8 cellular contexts compared by ENCODE assay signal in genomic region chr1:54488831-54489626, GRCh38. TPM values are rescaled to one million over a fixed set of nuclear protein-coding genes. Genes with fewer than 3 reads are reported as not detected.
DNase-seq lines count a peak whose midpoint lies in the region; ATAC-seq and TF ChIP-seq lines count a peak whose summit lies in the region.

No MANE protein-coding gene starts in this region.

- CTCF ChIA-PET in PC-9 (lab: Charles Lee): interaction anchor here (0.6 to 1.0 kb wide), 23 partner anchors 25 to 1000 kb away, joined by 3 to 14 read pairs (median 4); partner anchors contain the start of genes IFT25 and TTC22

- H3K27ac Mint-ChIP-seq in naive thymus-derived CD8-positive, alpha-beta T cell: peak overlapping the region; percentile 33 to 92 (median 84)
- H3K27ac Mint-ChIP-seq in stimulated activated naive CD8-positive, alpha-beta T cell treated with anti-CD3 and anti-CD28 coated beads, Interleukin-15, Interleukin-2, amounts not matched to agents 100 ng/mL and 50 ng/mL, for 24 hours: peak overlapping the region; percentile 28

- peak; percentile 97 for TF ChIP-seq CTCF in PC-9 (conservative IDR thresholded peaks at IDR 0.05)

- peak overlapping the region; percentile 99 for H3K4me2 ChIP-seq in PC-9

- peak; percentile 55 for ATAC-seq in GM19372 (IDR thresholded peaks at IDR 0.05; ENCODE audit: low read depth, unreplicated experiment)
- ATAC-seq in naive thymus-derived CD8-positive, alpha-beta T cell: peak; percentile 68 to 69

- peak overlapping the region; percentile 80 to 91 (median 88) for H3K4me3 Mint-ChIP-seq in naive thymus-derived CD8-positive, alpha-beta T cell
- H3K4me3 Mint-ChIP-seq in stimulated activated naive CD8-positive, alpha-beta T cell treated with anti-CD3 and anti-CD28 coated beads, Interleukin-15, Interleukin-2, amounts not matched to agents 100 ng/mL and 50 ng/mL, for 24 hours: peak overlapping the region; percentile 80

- H3K9me3 ChIP-seq in HUES64 (ENCODE audit: insufficient read depth, low read depth, low read length) (no peaks in the 10 kb centered on the region), PC-9 (ENCODE audit: insufficient read depth, low read depth) (no peaks in the 10 kb centered on the region)

- H3K4me3 ChIP-seq in HUES64 (ENCODE audit: low read length): peak overlapping the region; percentile 63
- peak overlapping the region; percentile 64 for H3K4me3 ChIP-seq in PC-9

- H3K27me3 Mint-ChIP-seq in naive thymus-derived CD8-positive, alpha-beta T cell: peaks cover 0 to 18% (median 3%) of the 10 kb centered on the region in 5 donors
- peaks cover 12% of the 10 kb centered on the region for H3K27me3 Mint-ChIP-seq in stimulated activated naive CD8-positive, alpha-beta T cell treated with anti-CD3 and anti-CD28 coated beads, Interleukin-15, Interleukin-2, amounts not matched to agents 100 ng/mL and 50 ng/mL, for 24 hours

- BruUV-seq in PC-9 (replicated peaks; lab: Mats Ljungman, UMichigan): TSS peak; percentile 88

- H3K27me3 ChIP-seq in HUES64 (ENCODE audit: insufficient read depth, low read length): peaks cover 20% of the 10 kb centered on the region
- H3K27me3 ChIP-seq in PC-9 (ENCODE audit: insufficient read depth, low read depth): no peaks in the 10 kb centered on the region

- H4K20me1 ChIP-seq in PC-9 (ENCODE audit: insufficient read depth): no peaks in the 10 kb centered on the region

- intact Hi-C loops in PC-9 (cut with micrococcal nuclease; ENCODE audit: unreplicated experiment): loop anchor here (1.0 to 5.0 kb wide), 12 partner anchors 53 to 533 kb away; partner anchors contain the start of genes CYB5RL, MRPL37, TCEANC2 and TMEM59

- peak overlapping the region; percentile 97 for H2AFZ ChIP-seq in PC-9

- H3F3A ChIP-seq in PC-9 (ENCODE audit: insufficient read depth, low read depth): no peaks in the 10 kb centered on the region

- under 1% methylated on average over 46 of the region's 51 CpGs for WGBS in HUES64

- no peaks in the 10 kb centered on the region for H3K36me3 Mint-ChIP-seq in naive thymus-derived CD8-positive, alpha-beta T cell
- no peaks in the 10 kb centered on the region for H3K36me3 Mint-ChIP-seq in stimulated activated naive CD8-positive, alpha-beta T cell treated with anti-CD3 and anti-CD28 coated beads, Interleukin-15, Interleukin-2, amounts not matched to agents 100 ng/mL and 50 ng/mL, for 24 hours (ENCODE audit: low read depth)

- H3K4me1 Mint-ChIP-seq in naive thymus-derived CD8-positive, alpha-beta T cell: peaks cover 26 to 52% (median 46%) of the 10 kb centered on the region in 4 donors
- H3K4me1 Mint-ChIP-seq in stimulated activated naive CD8-positive, alpha-beta T cell treated with anti-CD3 and anti-CD28 coated beads, Interleukin-15, Interleukin-2, amounts not matched to agents 100 ng/mL and 50 ng/mL, for 24 hours (ENCODE audit: low read depth): peaks cover 38% of the 10 kb centered on the region

- H3K27ac ChIP-seq in HUES64 (ENCODE audit: low read depth, low read length) (peak overlapping the region; percentile 98), PC-9 (peak overlapping the region; percentile 28; the same call in 1 of the 2 replicates)

- H3K9me3 Mint-ChIP-seq in naive thymus-derived CD8-positive, alpha-beta T cell: no peaks in the 10 kb centered on the region
- H3K9me3 Mint-ChIP-seq in stimulated activated naive CD8-positive, alpha-beta T cell treated with anti-CD3 and anti-CD28 coated beads, Interleukin-15, Interleukin-2, amounts not matched to agents 100 ng/mL and 50 ng/mL, for 24 hours: no peaks in the 10 kb centered on the region

- H3K4me1 ChIP-seq in HUES64 (ENCODE audit: insufficient read depth, low read length) (peaks cover 32% of the 10 kb centered on the region), PC-9 (replicated peaks; ENCODE audit: insufficient read depth) (peaks cover 5% of the 10 kb centered on the region; the same call in 1 of the 2 replicates)

- H3K9ac ChIP-seq in HUES64 (ENCODE audit: low read depth, low read length): peak overlapping the region; percentile 94

- DNase-seq in C1 segment of cervical spinal cord (lab: John Stamatoyannopoulos, UW) (peak; percentile 13 to 88 (median 68)), PC-9 (peak; percentile 51 to 87), fibroblast of peridontal ligament (ENCODE audit: extremely low read depth) (peak; percentile 64)
- peak; percentile 65 for DNase-seq in activated T-helper 9 cell treated with anti-CD3 and anti-CD28 coated beads, Interleukin-2, amount 50 U/mL, for 16 hours (ENCODE audit: low read depth)
- peak; percentile 40 to 88 (median 73) for DNase-seq in naive thymus-derived CD8-positive, alpha-beta T cell

- POLR2A ChIA-PET in PC-9 (lab: Charles Lee; ENCODE audit: unreplicated experiment): interaction anchor here (0.5 to 0.6 kb wide), 3 partner anchors 9 to 487 kb away, joined by 3 to 4 read pairs (median 4); no protein-coding TSS in a partner anchor
- POLR2A ChIA-PET in naive thymus-derived CD8-positive, alpha-beta T cell (lab: Charles Lee): interaction anchor here (0.6 to 4.9 kb wide), 15 partner anchors 8 to 417 kb away, joined by 3 to 110 read pairs (median 4); partner anchors contain the start of genes CYB5RL, MRPL37 and SSBP3

- H3K36me3 ChIP-seq in HUES64 (ENCODE audit: insufficient read depth, low read length) (no peaks in the 10 kb centered on the region), PC-9 (ENCODE audit: low read depth) (no peaks in the 10 kb centered on the region)

- H3K79me2 ChIP-seq in PC-9 (ENCODE audit: low read depth): no peaks in the 10 kb centered on the region

- H3K9me2 ChIP-seq in PC-9 (ENCODE audit: insufficient read depth): no peaks in the 10 kb centered on the region

RNA-seq across cellular contexts. Expression of gene ACOT11, which starts 59.0 kb away (rescaled TPM):
- polyA plus RNA-seq in HUES64 (2013, experiment 1 of 2): 2.0 TPM
- polyA plus RNA-seq in HUES64 (2013, experiment 2 of 2): 3.0 TPM
- 24.9 and 25.7 TPM in 2 replicates for total RNA-seq in PC-9 (2021)
- under 1 TPM; 0.22 to 0.31 TPM for total RNA-seq in naive thymus-derived CD8-positive, alpha-beta T cell
- under 1 TPM in 1 of 3 donors, not detected in 2; 0.07 TPM for polyA plus RNA-seq in naive thymus-derived CD8-positive, alpha-beta T cell

Comparison
In these comparisons a context has a peak if more than half of its experiments do, and no peak if none do; other contexts are left out.
1. Peak in every context shown above with its lines: DNase-seq, ATAC-seq, H3K4me3 ChIP-seq and H3K27ac ChIP-seq.
2. RNA of gene ACOT11, which starts 59.0 kb away (total RNA-seq): 24.9 to 25.7 TPM in PC-9; 0.22 to 0.31 TPM in naive thymus-derived CD8-positive, alpha-beta T cell; every median in the first group is over 10 times any median in the second.